In genomic region chr9:128094166-128094949, GRCh38 we compare ENCODE assay signal across 8 cellular contexts. TPM values are rescaled to one million over a fixed set of nuclear protein-coding genes. Genes with fewer than 3 reads are reported as not detected.
A peak's percentile ranks its signal among the peaks of the same experiment; 100 is the strongest.
DNase-seq lines count a peak whose midpoint lies in the region; ATAC-seq and TF ChIP-seq lines count a peak whose summit lies in the region.

No MANE protein-coding gene starts in this region.

- H3K4me3 ChIP-seq in fibroblast of the aortic adventitia (ENCODE audit: low read depth, low read length), result peak overlapping the region; percentile 79
- H3K4me3 ChIP-seq in neural progenitor cell, result no peak overlapping the region

- H3K36me3 ChIP-seq in neural progenitor cell, result no peaks in the 10 kb centered on the region

- peak overlapping the region; percentile 98 for H3K27ac Mint-ChIP-seq in neural progenitor cell
- H3K27ac Mint-ChIP-seq in stimulated activated naive CD8-positive, alpha-beta T cell treated with anti-CD3 and anti-CD28 coated beads, Interleukin-15, amount 100 ng/mL, for 72 hours, result peak overlapping the region; percentile 96 to 99

- H3K4me2 ChIP-seq in neural progenitor cell, result no peak overlapping the region

- ATAC-seq in GM21723 (IDR thresholded peaks at IDR 0.05; ENCODE audit: unreplicated experiment), result peak; percentile 88
- peak; percentile 95 for ATAC-seq in stimulated activated naive CD8-positive, alpha-beta T cell treated with anti-CD3 and anti-CD28 coated beads, Interleukin-15, amount 100 ng/mL, for 72 hours

- peaks cover 27% of the 10 kb centered on the region for H3K4me1 ChIP-seq in neural progenitor cell

- peaks cover 4% of the 10 kb centered on the region for H3K36me3 Mint-ChIP-seq in neural progenitor cell

- DNase-seq in DMS 273 (lab: John Stamatoyannopoulos, UW; ENCODE audit: unreplicated experiment) (peak; percentile 91), KG1 (lab: John Stamatoyannopoulos, UW) (peak; percentile 43), RWPE1 (ENCODE audit: low spot score) (peak; percentile 99), fibroblast of the aortic adventitia (ENCODE audit: low read depth) (peak; percentile 100), neural progenitor cell (ENCODE audit: low spot score) (peak; percentile 77)
- DNase-seq in activated effector memory CD4-positive, alpha-beta T cell treated with Interleukin-2 at 50 U/mL for 16 hours, result peak; percentile 39
- peak; percentile 62 to 80 for DNase-seq in stimulated activated naive CD8-positive, alpha-beta T cell treated with anti-CD3 and anti-CD28 coated beads, Interleukin-15, amount 100 ng/mL, for 72 hours

- no peaks in the 10 kb centered on the region for H3K27me3 ChIP-seq in neural progenitor cell

- H4K20me1 ChIP-seq in neural progenitor cell (ENCODE audit: low read depth), result peaks cover 32% of the 10 kb centered on the region

- H3K27me3 Mint-ChIP-seq in neural progenitor cell (ENCODE audit: insufficient read depth, low read depth), result peaks cover 7% of the 10 kb centered on the region
- no peaks in the 10 kb centered on the region for H3K27me3 Mint-ChIP-seq in stimulated activated naive CD8-positive, alpha-beta T cell treated with anti-CD3 and anti-CD28 coated beads, Interleukin-15, amount 100 ng/mL, for 72 hours

- POLR2A ChIA-PET in RWPE1 (lab: Yijun Ruan, JAX; ENCODE audit: low non-redundant PET), result interaction anchor here (0.6 kb wide), 1 partner anchor 30 kb away, joined by 7 read pairs; no protein-coding TSS in a partner anchor

- H3K9me3 Mint-ChIP-seq in neural progenitor cell, result no peaks in the 10 kb centered on the region
- H3K9me3 Mint-ChIP-seq in stimulated activated naive CD8-positive, alpha-beta T cell treated with anti-CD3 and anti-CD28 coated beads, Interleukin-15, amount 100 ng/mL, for 72 hours, result no peaks in the 10 kb centered on the region

- H3K9ac ChIP-seq in neural progenitor cell, result no peak overlapping the region

- H3K4me1 Mint-ChIP-seq in neural progenitor cell, result peaks cover 69% of the 10 kb centered on the region
- H3K4me1 Mint-ChIP-seq in stimulated activated naive CD8-positive, alpha-beta T cell treated with anti-CD3 and anti-CD28 coated beads, Interleukin-15, amount 100 ng/mL, for 72 hours, result peaks cover 94% of the 10 kb centered on the region

- H3K79me2 ChIP-seq in neural progenitor cell (ENCODE audit: low read depth), result peaks cover 22% of the 10 kb centered on the region

- H3K27ac ChIP-seq in RWPE1 (peak overlapping the region; percentile 98), neural progenitor cell (peak overlapping the region; percentile 7)

- no peaks in the 10 kb centered on the region for H3K9me3 ChIP-seq in neural progenitor cell (ENCODE audit: low read depth)

- H3K4me3 Mint-ChIP-seq in neural progenitor cell, result peak overlapping the region; percentile 76
- H3K4me3 Mint-ChIP-seq in stimulated activated naive CD8-positive, alpha-beta T cell treated with anti-CD3 and anti-CD28 coated beads, Interleukin-15, amount 100 ng/mL, for 72 hours, result peak overlapping the region; percentile 78 to 79

- peaks cover 21% of the 10 kb centered on the region for H3F3A ChIP-seq in neural progenitor cell (ENCODE audit: low read depth)

- H2AFZ ChIP-seq in neural progenitor cell (replicated peaks), result no peak overlapping the region

- no peak for TF ChIP-seq CTCF in RWPE1 (conservative IDR thresholded peaks at IDR 0.05; ENCODE audit: low read depth)
- TF ChIP-seq CTCF in fibroblast of the aortic adventitia (IDR thresholded peaks at IDR 0.05; ENCODE audit: insufficient read depth, low read length), result no peak
- TF ChIP-seq CTCF in neural progenitor cell (IDR thresholded peaks at IDR 0.05), result no peak

- CTCF ChIA-PET in RWPE1 (lab: Yijun Ruan, JAX), result interaction anchor here (0.7 to 1.5 kb wide), 4 partner anchors 23 to 152 kb away, joined by 3 to 9 read pairs (median 4); no protein-coding TSS in a partner anchor

RNA-seq across cellular contexts. Expression of gene SLC25A25, which starts 26.3 kb away (rescaled TPM):
- 15.2 and 20.2 TPM in 2 replicates for total RNA-seq in fibroblast of the aortic adventitia (ENCODE audit: low replicate concordance)
- total RNA-seq in neural progenitor cell (ENCODE audit: low replicate concordance), result 8.5 and 15.7 TPM in 2 replicates

RNA-seq across cellular contexts. Expression of gene NAIF1, which starts 27.2 kb away (rescaled TPM):
- total RNA-seq in fibroblast of the aortic adventitia (ENCODE audit: low replicate concordance), result 6.0 and 7.5 TPM in 2 replicates
- total RNA-seq in neural progenitor cell (ENCODE audit: low replicate concordance), result 8.4 and 9.5 TPM in 2 replicates

RNA-seq across cellular contexts. Expression of gene PTGES2, which starts 33.2 kb away (rescaled TPM):
- total RNA-seq in fibroblast of the aortic adventitia (ENCODE audit: low replicate concordance), result 33.9 and 40.8 TPM in 2 replicates
- 25.7 and 61.2 TPM in 2 replicates for total RNA-seq in neural progenitor cell (ENCODE audit: low replicate concordance)

RNA-seq across cellular contexts. Expression of gene LCN2, which starts 54.9 kb away (rescaled TPM):
- total RNA-seq in fibroblast of the aortic adventitia (ENCODE audit: low replicate concordance), result not detected in 2 replicates
- total RNA-seq in neural progenitor cell (ENCODE audit: low replicate concordance), result not detected in 2 replicates

Comparison
In these comparisons a context has a peak if more than half of its experiments do, and no peak if none do; other contexts are left out.
1. DNase-seq: peak in every context shown above with its lines; median percentile 100 in fibroblast of the aortic adventitia; 99 in RWPE1; 91 in DMS 273; 77 in neural progenitor cell; 71 in stimulated activated naive CD8-positive, alpha-beta T cell treated with anti-CD3 and anti-CD28 coated beads, Interleukin-15, amount 100 ng/mL, for 72 hours; 43 in KG1; 39 in activated effector memory CD4-positive, alpha-beta T cell treated with Interleukin-2 at 50 U/mL for 16 hours.